ENCODE assay signal across 15 cellular contexts in genomic region chr20:58150772-58151171, GRCh38.
DNase-seq lines count a peak whose midpoint lies in the region; ATAC-seq and TF ChIP-seq lines count a peak whose summit lies in the region.
"Had no signal": no experiment of that assay in that cellular context is flagged by ENCODE, and none has a peak within 500 bp of the region (broad histone marks: within the 10 kb centered on the region; RNA-seq: fewer than 3 reads in every experiment).

No MANE protein-coding gene starts in this region.

- TF ChIP-seq CTCF in BE2C (IDR thresholded peaks at IDR 0.05; ENCODE audit: low read depth, low read length) (no peak), GM12865 (IDR thresholded peaks at IDR 0.05; ENCODE audit: insufficient read depth, low read depth, low read length, missing control alignments) (no peak), heart left ventricle (IDR thresholded peaks at IDR 0.05) (no peak)

- H3K4me3 Mint-ChIP-seq in activated CD4-positive, alpha-beta memory T cell treated with anti-CD3 and anti-CD28 coated beads for 36 hours = no peak overlapping the region
- H3K4me3 Mint-ChIP-seq: activated CD8-positive, alpha-beta memory T cell treated with anti-CD3 and anti-CD28 coated beads, Interleukin-2, amount 10 ng/mL, durations not matched to agents 7 days and 5 days; B cell; stimulated activated memory B cell treated with anti-CD40 and anti-IgM and Interleukin-4, amounts not matched to agents 10 μg/mL and 1 μg/mL and 100 μg/mL, for 72 hours; T-helper 17 cell had no signal

- no peak for ATAC-seq in heart left ventricle
- ATAC-seq in HG02870 (IDR thresholded peaks at IDR 0.05; ENCODE audit: unreplicated experiment) = no peak
- ATAC-seq: activated CD8-positive, alpha-beta memory T cell treated with anti-CD3 and anti-CD28 coated beads, Interleukin-2, amount 10 ng/mL, durations not matched to agents 7 days and 5 days; stimulated activated memory B cell treated with anti-CD40 and anti-IgM and Interleukin-4, amounts not matched to agents 10 μg/mL and 1 μg/mL and 100 μg/mL, for 72 hours; T-helper 17 cell had no signal

- POLR2A ChIA-PET in activated CD4-positive, alpha-beta memory T cell treated with anti-CD3 and anti-CD28 coated beads for 36 hours (lab: Charles Lee) = no interaction called here

- H3K9ac ChIP-seq in iPS-20b (ENCODE audit: low read depth, low read length) = no peak overlapping the region

- H3K9me3 ChIP-seq in BE2C (no peaks in the 10 kb centered on the region), iPS-20b (ENCODE audit: insufficient read depth, low read depth, low read length) (no peaks in the 10 kb centered on the region), heart left ventricle (no peaks in the 10 kb centered on the region)
- H3K9me3 ChIP-seq: ovary had no signal

- H3K27me3 ChIP-seq in BE2C (no peaks in the 10 kb centered on the region), iPS-20b (ENCODE audit: insufficient read depth, low read length) (peaks cover 33% of the 10 kb centered on the region), heart left ventricle (peaks cover 4 to 61% (median 27%) of the 10 kb centered on the region in 9 donors)
- H3K27me3 ChIP-seq: ovary had no signal

- H3K36me3 Mint-ChIP-seq in activated CD4-positive, alpha-beta memory T cell treated with anti-CD3 and anti-CD28 coated beads for 36 hours = no peaks in the 10 kb centered on the region
- H3K36me3 Mint-ChIP-seq: activated CD8-positive, alpha-beta memory T cell treated with anti-CD3 and anti-CD28 coated beads, Interleukin-2, amount 10 ng/mL, durations not matched to agents 7 days and 5 days; stimulated activated memory B cell treated with anti-CD40 and anti-IgM and Interleukin-4, amounts not matched to agents 10 μg/mL and 1 μg/mL and 100 μg/mL, for 72 hours had no signal

- CTCF ChIA-PET in activated CD4-positive, alpha-beta memory T cell treated with anti-CD3 and anti-CD28 coated beads for 36 hours (lab: Charles Lee) = no interaction called here

- peaks cover 17% of the 10 kb centered on the region for H3K4me1 ChIP-seq in BE2C
- no peaks in the 10 kb centered on the region for H3K4me1 ChIP-seq in iPS-20b (ENCODE audit: insufficient read depth, low read length)
- peaks cover 0 to 5% (median 0%) of the 10 kb centered on the region in 12 donors for H3K4me1 ChIP-seq in heart left ventricle

- 15 to 23% (median 19%) methylated on average over 24 to 31 of the region's 31 CpGs for WGBS in heart left ventricle, 4 donors

- intact Hi-C loops in heart left ventricle (cut with DNase I) = no loop called here
- intact Hi-C loops in activated CD4-positive, alpha-beta memory T cell treated with anti-CD3 and anti-CD28 coated beads for 36 hours (cut with micrococcal nuclease) = no loop called here

- no peaks in the 10 kb centered on the region for H3K9me3 Mint-ChIP-seq in activated CD4-positive, alpha-beta memory T cell treated with anti-CD3 and anti-CD28 coated beads for 36 hours

- peaks cover 43% of the 10 kb centered on the region for H3K27me3 Mint-ChIP-seq in activated CD4-positive, alpha-beta memory T cell treated with anti-CD3 and anti-CD28 coated beads for 36 hours

- H3K4me3 ChIP-seq in BE2C (ENCODE audit: low read depth, low read length) = peak overlapping the region; percentile 21
- no peak overlapping the region for H3K4me3 ChIP-seq in GM12865 (ENCODE audit: low read depth, low read length)
- peak overlapping the region; percentile 59; the same call in 1 of the 2 replicates for H3K4me3 ChIP-seq in iPS-20b (ENCODE audit: low read length)
- no peak overlapping the region for H3K4me3 ChIP-seq in heart left ventricle
- H3K4me3 ChIP-seq: ovary, PC-9 had no signal

- H3K27ac Mint-ChIP-seq in activated CD4-positive, alpha-beta memory T cell treated with anti-CD3 and anti-CD28 coated beads for 36 hours = no peak overlapping the region
- H3K27ac Mint-ChIP-seq: activated CD8-positive, alpha-beta memory T cell treated with anti-CD3 and anti-CD28 coated beads, Interleukin-2, amount 10 ng/mL, durations not matched to agents 7 days and 5 days; B cell; stimulated activated memory B cell treated with anti-CD40 and anti-IgM and Interleukin-4, amounts not matched to agents 10 μg/mL and 1 μg/mL and 100 μg/mL, for 72 hours; T-helper 17 cell had no signal

- H3K27ac ChIP-seq in iPS-20b (ENCODE audit: low read length) (no peak overlapping the region), heart left ventricle (no peak overlapping the region)
- H3K27ac ChIP-seq: ovary, PC-9 had no signal

- peaks cover 3% of the 10 kb centered on the region for H3K4me1 Mint-ChIP-seq in activated CD4-positive, alpha-beta memory T cell treated with anti-CD3 and anti-CD28 coated beads for 36 hours (ENCODE audit: low read depth)
- H3K4me1 Mint-ChIP-seq: activated CD8-positive, alpha-beta memory T cell treated with anti-CD3 and anti-CD28 coated beads, Interleukin-2, amount 10 ng/mL, durations not matched to agents 7 days and 5 days; stimulated activated memory B cell treated with anti-CD40 and anti-IgM and Interleukin-4, amounts not matched to agents 10 μg/mL and 1 μg/mL and 100 μg/mL, for 72 hours had no signal

- DNase-seq in BE2C (peak; percentile 67), GM12865 (ENCODE audit: low read depth) (peak; percentile 3), NCI-H526 (lab: John Stamatoyannopoulos, UW) (peak; percentile 45 to 89), heart left ventricle (no peak), SIG-M5 (lab: John Stamatoyannopoulos, UW) (no peak)
- DNase-seq in activated CD4-positive, alpha-beta memory T cell treated with anti-CD3 and anti-CD28 coated beads for 36 hours = no peak
- DNase-seq: activated CD8-positive, alpha-beta memory T cell treated with anti-CD3 and anti-CD28 coated beads, Interleukin-2, amount 10 ng/mL, durations not matched to agents 7 days and 5 days; foreskin melanocyte; T-helper 17 cell had no signal

- TF ChIP-seq POLR2A in heart left ventricle (IDR thresholded peaks at IDR 0.05) = no peak

- H3K36me3 ChIP-seq in BE2C (no peaks in the 10 kb centered on the region), iPS-20b (ENCODE audit: insufficient read depth, low read depth, low read length) (no peaks in the 10 kb centered on the region), heart left ventricle (no peaks in the 10 kb centered on the region)
- H3K36me3 ChIP-seq: ovary had no signal

Comparison
In these comparisons a context has a peak if more than half of its experiments do, and no peak if none do; other contexts are left out.
1. DNase-seq: peak in BE2C (single experiment), GM12865 (single experiment) and NCI-H526 (2 of 2); none in heart left ventricle (0 of 5), SIG-M5 (single experiment) and activated CD4-positive, alpha-beta memory T cell treated with anti-CD3 and anti-CD28 coated beads for 36 hours (single experiment).
2. H3K4me3 ChIP-seq: peak in BE2C (single experiment) and iPS-20b (single experiment); none in GM12865 (single experiment) and heart left ventricle (0 of 12).